28 cellular contexts compared by ENCODE assay signal in genomic region chr15:71683401-71684274, GRCh38.
DNase-seq lines count a peak whose midpoint lies in the region; ATAC-seq and TF ChIP-seq lines count a peak whose summit lies in the region.
"Had no signal": no experiment of that assay in that cellular context is flagged by ENCODE, and none has a peak within 500 bp of the region (broad histone marks: within the 10 kb centered on the region; RNA-seq: fewer than 3 reads in every experiment).

No MANE protein-coding gene starts in this region.

- TF ChIP-seq CTCF in fibroblast of lung (conservative IDR thresholded peaks at IDR 0.05 in 1 of 2, IDR thresholded peaks at IDR 0.05 in 1 of 2; ENCODE audit: low read depth in 1 of 2, low read length in 2 of 2): no peak

- ATAC-seq in esophagus mucosa: no peak
- ATAC-seq: CD8-positive, alpha-beta T cell; left lung; psoas muscle; T-cell had no signal

- H3K4me1 ChIP-seq in SJCRH30: peaks cover 69% of the 10 kb centered on the region
- H3K4me1 ChIP-seq in fibroblast of lung (ENCODE audit: control insufficient read depth, extremely low read depth, insufficient read depth, low read length): peaks cover 19% of the 10 kb centered on the region
- H3K4me1 ChIP-seq: psoas muscle, sigmoid colon had no signal

- no peaks in the 10 kb centered on the region for H3K27me3 ChIP-seq in SJCRH30
- no peaks in the 10 kb centered on the region for H3K27me3 ChIP-seq in fibroblast of lung (ENCODE audit: control insufficient read depth, insufficient read depth, low read length)
- H3K27me3 ChIP-seq: cardiac muscle cell, left lung, sigmoid colon, suprapubic skin, uterus had no signal

- H3K36me3 ChIP-seq in SJCRH30 (no peaks in the 10 kb centered on the region), fibroblast of lung (ENCODE audit: control insufficient read depth, insufficient read depth, low read length) (no peaks in the 10 kb centered on the region)
- H3K36me3 ChIP-seq: cardiac muscle cell, left lung, sigmoid colon, suprapubic skin, uterus had no signal

- H3K4me3 ChIP-seq in SJCRH30 (no peak overlapping the region), fibroblast of lung (replicated peaks in 1 of 4; ENCODE audit: control extremely low read depth in 1 of 4, insufficient read depth in 1 of 4, low read depth in 3 of 4, low read length in 4 of 4) (no peak overlapping the region)
- H3K4me3 ChIP-seq: cardiac muscle cell, left lung, psoas muscle, sigmoid colon, suprapubic skin, uterus had no signal

- peak overlapping the region; percentile 60 for H3K4me2 ChIP-seq in fibroblast of lung (ENCODE audit: extremely low read depth, insufficient read depth, low read length)

- H3K9me3 ChIP-seq in SJCRH30 (replicated peaks) (no peaks in the 10 kb centered on the region), fibroblast of lung (ENCODE audit: control insufficient read depth, insufficient read depth, low read depth, low read length) (no peaks in the 10 kb centered on the region)
- H3K9me3 ChIP-seq: left lung, psoas muscle, sigmoid colon, suprapubic skin, uterus had no signal

- H3K27ac ChIP-seq in SJCRH30: peak overlapping the region; percentile 96; the same call in 1 of the 2 replicates
- peak overlapping the region; percentile 5 for H3K27ac ChIP-seq in fibroblast of lung (ENCODE audit: insufficient read depth, low read length)
- H3K27ac ChIP-seq: cardiac muscle cell, left lung, psoas muscle, sigmoid colon, suprapubic skin, uterus had no signal

- H2AFZ ChIP-seq in fibroblast of lung (ENCODE audit: low read length): no peak overlapping the region

- H4K20me1 ChIP-seq in fibroblast of lung (ENCODE audit: control insufficient read depth, extremely low read depth, insufficient read depth, low read length): no peaks in the 10 kb centered on the region

- H3K79me2 ChIP-seq in fibroblast of lung (ENCODE audit: control insufficient read depth, insufficient read depth, low read length): no peaks in the 10 kb centered on the region

- DNase-seq in HCEC 1CT: peak; percentile 58
- no peak for DNase-seq in SJCRH30
- peak in 1 of 2 donors; percentile 66 for DNase-seq in fibroblast of lung (ENCODE audit: low read depth in 2 of 2)
- DNase-seq in NCI-H146 (lab: John Stamatoyannopoulos, UW): no peak
- DNase-seq in LoVo (ENCODE audit: low spot score): no peak
- no peak for DNase-seq in HT-29 (ENCODE audit: low spot score)
- DNase-seq: activated CD4-positive, alpha-beta T cell treated with anti-CD3 and anti-CD28 coated beads, Interleukin-2, amount 50 U/mL, for 4 hours; activated CD4-positive, CD25-positive, alpha-beta regulatory T cell; activated naive CD4-positive, alpha-beta T cell treated with anti-CD3 and anti-CD28 coated beads, Interleukin-2, amount 10 ng/mL, durations not matched to agents 7 days and 5 days; amygdala; CD8-positive, alpha-beta T cell; cortex of kidney; DMS 273 treated with DMSO at 0.1 percent for 48 hours; KG1; left lung; naive B cell; NCI-H1694; NCI-H510A treated with DMSO at 0.1 percent for 48 hours; psoas muscle; SIG-M5; sigmoid colon; stimulated activated CD4-positive, alpha-beta T cell treated with anti-CD3 and anti-CD28 coated beads, Interleukin-15, amount 100 ng/mL, for 24 hours; stimulated activated naive CD4-positive, alpha-beta T cell; T-cell; uterus had no signal

- no peak overlapping the region for H3K9ac ChIP-seq in fibroblast of lung (ENCODE audit: insufficient read depth, low read length)
